8 cellular contexts compared by ENCODE assay signal in the genomic region with DNA sequence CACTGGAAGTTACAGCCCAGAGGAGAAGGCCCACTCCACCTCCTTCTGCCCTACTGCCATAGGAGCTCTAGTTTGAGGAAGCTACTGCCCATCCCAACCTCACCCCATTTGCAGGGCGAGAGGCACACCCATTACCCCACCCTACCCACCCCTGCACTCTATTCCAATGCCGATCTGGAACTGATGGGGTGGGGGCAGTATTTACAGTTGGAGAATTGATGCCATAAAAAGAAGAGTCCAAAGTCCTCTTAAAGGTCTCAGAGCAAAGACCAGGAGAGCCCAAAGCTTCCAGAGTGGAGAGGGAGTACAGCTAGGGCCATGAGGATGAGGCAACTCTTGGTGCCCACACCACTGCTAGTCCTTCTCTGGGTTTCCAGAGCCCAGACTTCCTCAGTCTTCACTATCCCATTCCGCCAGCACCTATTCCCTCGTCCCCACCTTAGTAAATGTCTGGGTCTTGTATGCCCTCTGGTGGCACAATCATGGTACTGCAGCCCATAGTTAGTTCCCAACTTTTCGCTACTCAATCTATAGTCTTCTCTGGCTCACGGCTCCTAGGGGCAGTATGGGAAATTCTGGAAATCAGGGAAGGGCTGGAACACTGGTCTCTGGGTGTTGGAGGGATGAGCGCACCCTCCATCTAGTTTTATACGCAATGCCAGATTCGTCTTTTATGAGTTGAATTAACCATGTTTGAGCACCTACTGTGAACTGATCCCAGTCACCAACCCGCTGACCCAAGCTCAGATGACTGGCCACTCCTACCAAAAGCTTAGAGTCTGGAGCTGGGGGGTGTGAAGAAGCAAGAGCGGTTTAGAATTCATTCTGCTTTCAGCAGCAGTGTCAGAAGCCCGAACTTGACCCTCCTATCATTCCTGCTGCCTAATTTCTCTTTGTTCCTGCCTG. TPM values are rescaled to one million over a fixed set of nuclear protein-coding genes. Genes with fewer than 3 reads are reported as not detected.
DNase-seq lines count a peak whose midpoint lies in the region; ATAC-seq and TF ChIP-seq lines count a peak whose summit lies in the region.

No MANE protein-coding gene starts in this region.

- no peaks in the 10 kb centered on the region for H3K27me3 ChIP-seq in fibroblast of lung (ENCODE audit: control insufficient read depth, insufficient read depth, low read length)

- no peak overlapping the region for H3K9ac ChIP-seq in fibroblast of lung (ENCODE audit: insufficient read depth, low read length)

- H3K4me3 Mint-ChIP-seq in nephron (peak overlapping the region in 1 of 3 experiments; percentile 9), type B pancreatic cell (peak overlapping the region; percentile 1)

- H3K36me3 Mint-ChIP-seq in nephron (ENCODE audit: low read depth) (no peaks in the 10 kb centered on the region), type B pancreatic cell (no peaks in the 10 kb centered on the region)

- H3K27ac ChIP-seq in OCI-LY7 (ENCODE audit: low read depth, low read length, poor library complexity, severe bottlenecking), result no peak overlapping the region
- H3K27ac ChIP-seq in fibroblast of lung (ENCODE audit: insufficient read depth, low read length), result no peak overlapping the region

- no peaks in the 10 kb centered on the region for H3K9me2 ChIP-seq in OCI-LY7 (ENCODE audit: insufficient read depth, low read length)

- POLR2A ChIA-PET in OCI-LY7 (lab: Charles Lee), result no interaction called here

- H3K27ac Mint-ChIP-seq in nephron, result peak overlapping the region in 2 of 3 experiments; percentile 9 to 71
- H3K27ac Mint-ChIP-seq in type B pancreatic cell, result peak overlapping the region; percentile 95

- ATAC-seq in GM19351 (IDR thresholded peaks at IDR 0.05; ENCODE audit: unreplicated experiment), result no peak

- no peaks in the 10 kb centered on the region for H4K20me1 ChIP-seq in OCI-LY7 (ENCODE audit: insufficient read depth, low read length)
- H4K20me1 ChIP-seq in fibroblast of lung (ENCODE audit: control insufficient read depth, extremely low read depth, insufficient read depth, low read length), result no peaks in the 10 kb centered on the region

- no peak for TF ChIP-seq EP300 in Ishikawa (IDR thresholded peaks at IDR 0.05; ENCODE audit: borderline replicate concordance)

- DNase-seq in ELF-1 (ENCODE audit: low read depth, low spot score) (peak; percentile 89), OCI-LY7 (ENCODE audit: low spot score) (peak; percentile 55), fibroblast of lung (ENCODE audit: low read depth in 2 of 2) (peak; percentile 53 to 82), type B pancreatic cell (ENCODE audit: extremely low spot score, unreplicated experiment) (peak; percentile 81)
- DNase-seq in activated T-cell treated with anti-CD3 and anti-CD28 coated beads, Interleukin-2, amount 50 U/mL, for 48 hours, result peak; percentile 73 to 74

- BruUV-seq in OCI-LY7 (replicated peaks; lab: Mats Ljungman, UMichigan), result no TSS peak

- CTCF ChIA-PET in OCI-LY7 (lab: Charles Lee; ENCODE audit: unreplicated experiment), result interaction anchor here (0.6 to 1.6 kb wide), 6 partner anchors 20 to 177 kb away, joined by 3 to 7 read pairs (median 5); no protein-coding TSS in a partner anchor

- H3K4me1 Mint-ChIP-seq in nephron (peaks cover 11% of the 10 kb centered on the region), type B pancreatic cell (ENCODE audit: unreplicated experiment) (peaks cover 11% of the 10 kb centered on the region)

- H3K79me2 ChIP-seq in OCI-LY7 (ENCODE audit: insufficient read depth, low read depth, low read length) (no peaks in the 10 kb centered on the region), fibroblast of lung (ENCODE audit: control insufficient read depth, insufficient read depth, low read length) (no peaks in the 10 kb centered on the region)

- H3K9me3 Mint-ChIP-seq in nephron (no peaks in the 10 kb centered on the region), type B pancreatic cell (no peaks in the 10 kb centered on the region)

- H3K4me3 ChIP-seq in OCI-LY7 (ENCODE audit: low read depth, low read length, poor library complexity, severe bottlenecking) (no peak overlapping the region), fibroblast of lung (replicated peaks in 1 of 4; ENCODE audit: control extremely low read depth in 1 of 4, insufficient read depth in 1 of 4, low read depth in 3 of 4, low read length in 4 of 4) (no peak overlapping the region)

- no peaks in the 10 kb centered on the region for H3K36me3 ChIP-seq in OCI-LY7 (ENCODE audit: insufficient read depth, low read length)
- H3K36me3 ChIP-seq in fibroblast of lung (ENCODE audit: control insufficient read depth, insufficient read depth, low read length), result no peaks in the 10 kb centered on the region

- peak; percentile 100 for TF ChIP-seq RAD21 in Ishikawa (IDR thresholded peaks at IDR 0.05; ENCODE audit: low read depth)

- H3K27me3 Mint-ChIP-seq in nephron (ENCODE audit: low read depth), result peaks cover 3% of the 10 kb centered on the region
- H3K27me3 Mint-ChIP-seq in type B pancreatic cell, result no peaks in the 10 kb centered on the region

- no peaks in the 10 kb centered on the region for H3K4me1 ChIP-seq in OCI-LY7 (ENCODE audit: insufficient read depth, low read length, poor library complexity, severe bottlenecking)
- no peaks in the 10 kb centered on the region for H3K4me1 ChIP-seq in fibroblast of lung (ENCODE audit: control insufficient read depth, extremely low read depth, insufficient read depth, low read length)

- TF ChIP-seq CTCF in OCI-LY7 (conservative IDR thresholded peaks at IDR 0.05; ENCODE audit: low read length) (peak; percentile 95), fibroblast of lung (conservative IDR thresholded peaks at IDR 0.05 in 1 of 2, IDR thresholded peaks at IDR 0.05 in 1 of 2; ENCODE audit: low read depth in 1 of 2, low read length in 2 of 2) (peak; percentile 99), nephron (IDR thresholded peaks at IDR 0.05; ENCODE audit: unreplicated experiment in 3 of 3) (peak; percentile 90 to 95 (median 93)), type B pancreatic cell (conservative IDR thresholded peaks at IDR 0.05) (peak; percentile 97)

- H3K4me2 ChIP-seq in OCI-LY7 (ENCODE audit: low read length) (no peak overlapping the region), fibroblast of lung (ENCODE audit: extremely low read depth, insufficient read depth, low read length) (peak overlapping the region; percentile 57)

- intact Hi-C loops in OCI-LY7 (cut with micrococcal nuclease; ENCODE audit: unreplicated experiment), result loop anchor here (1.0 to 5.0 kb wide), 2 partner anchors 43 to 254 kb away; no protein-coding TSS in a partner anchor

- H3K9me3 ChIP-seq in OCI-LY7 (ENCODE audit: low read length) (no peaks in the 10 kb centered on the region), fibroblast of lung (ENCODE audit: control insufficient read depth, insufficient read depth, low read depth, low read length) (no peaks in the 10 kb centered on the region)

- H2AFZ ChIP-seq in OCI-LY7 (ENCODE audit: low read length) (no peak overlapping the region), fibroblast of lung (ENCODE audit: low read length) (peak overlapping the region; percentile 94)

TF ChIP-seq in Ishikawa, 13 proteins besides CTCF, POLR2A, EP300 and RAD21 (continues in another document):
- TF ChIP-seq TEAD4 (IDR thresholded peaks at IDR 0.05) (no peak), NFIC (IDR thresholded peaks at IDR 0.05) (no peak), CREB1 (IDR thresholded peaks at IDR 0.05; ENCODE audit: low read depth) (no peak), TCF12 (IDR thresholded peaks at IDR 0.05; ENCODE audit: low read depth) (no peak), CEBPB (IDR thresholded peaks at IDR 0.05) (no peak), ZBTB7A (IDR thresholded peaks at IDR 0.05; ENCODE audit: low read depth) (no peak)
- TF ChIP-seq, protein P1, sequence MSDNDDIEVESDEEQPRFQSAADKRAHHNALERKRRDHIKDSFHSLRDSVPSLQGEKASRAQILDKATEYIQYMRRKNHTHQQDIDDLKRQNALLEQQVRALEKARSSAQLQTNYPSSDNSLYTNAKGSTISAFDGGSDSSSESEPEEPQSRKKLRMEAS (IDR thresholded peaks at IDR 0.05), result no peak
- TF ChIP-seq, protein P2, sequence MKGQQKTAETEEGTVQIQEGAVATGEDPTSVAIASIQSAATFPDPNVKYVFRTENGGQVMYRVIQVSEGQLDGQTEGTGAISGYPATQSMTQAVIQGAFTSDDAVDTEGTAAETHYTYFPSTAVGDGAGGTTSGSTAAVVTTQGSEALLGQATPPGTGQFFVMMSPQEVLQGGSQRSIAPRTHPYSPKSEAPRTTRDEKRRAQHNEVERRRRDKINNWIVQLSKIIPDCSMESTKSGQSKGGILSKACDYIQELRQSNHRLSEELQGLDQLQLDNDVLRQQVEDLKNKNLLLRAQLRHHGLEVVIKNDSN (IDR thresholded peaks at IDR 0.05), result no peak

RNA-seq across cellular contexts. Expression of gene ADCY6, which starts 6.9 kb away (rescaled TPM):
- total RNA-seq in OCI-LY7 (2014; rRNA removed; shearing (Covaris generic)), result not detected in 2 replicates
- not detected in 2 replicates for total RNA-seq in OCI-LY7 (2022)
- total RNA-seq in fibroblast of lung, result 34.7 and 53.2 TPM in 2 replicates
- 14.4 and 27.4 TPM in 2 replicates for polyA plus RNA-seq in fibroblast of lung
- polyA plus RNA-seq in fibroblast of lung (2012), result 14.0 and 27.1 TPM in 2 replicates
- 87.5 and 88.6 TPM in 2 replicates for polyA minus RNA-seq in fibroblast of lung (ENCODE audit: low replicate concordance)
- total RNA-seq in type B pancreatic cell (ENCODE audit: low replicate concordance), result 40.5 and 54.4 TPM in 2 replicates

RNA-seq across cellular contexts. Expression of gene CACNB3, which starts 22.5 kb away (rescaled TPM):
- 5.6 and 5.9 TPM in 2 replicates for total RNA-seq in OCI-LY7 (2014; rRNA removed; shearing (Covaris generic))
- 20.6 and 23.0 TPM in 2 replicates for total RNA-seq in OCI-LY7 (2022)
- 18.5 and 28.4 TPM in 2 replicates for total RNA-seq in fibroblast of lung
- polyA plus RNA-seq in fibroblast of lung, result 40.6 and 46.2 TPM in 2 replicates
- polyA plus RNA-seq in fibroblast of lung (2012), result 61.0 and 64.3 TPM in 2 replicates
- polyA minus RNA-seq in fibroblast of lung (ENCODE audit: low replicate concordance), result 104 and 111 TPM in 2 replicates
- total RNA-seq in type B pancreatic cell (ENCODE audit: low replicate concordance), result 56.3 and 57.0 TPM in 2 replicates

RNA-seq across cellular contexts. Expression of gene DDX23, which starts 56.2 kb away (rescaled TPM):
- total RNA-seq in OCI-LY7 (2014; rRNA removed; shearing (Covaris generic)), result 91.1 and 101 TPM in 2 replicates
- total RNA-seq in OCI-LY7 (2022), result 103 and 119 TPM in 2 replicates
- total RNA-seq in fibroblast of lung, result 62.4 and 65.5 TPM in 2 replicates
- polyA plus RNA-seq in fibroblast of lung, result 48.6 and 65.1 TPM in 2 replicates
- polyA plus RNA-seq in fibroblast of lung (2012), result 50.7 and 67.1 TPM in 2 replicates
- polyA minus RNA-seq in fibroblast of lung (ENCODE audit: low replicate concordance), result 46.8 and 67.1 TPM in 2 replicates
- total RNA-seq in type B pancreatic cell (ENCODE audit: low replicate concordance), result 95.3 and 104 TPM in 2 replicates

Comparison
In these comparisons a context has a peak if more than half of its experiments do, and no peak if none do; other contexts are left out.
1. RNA of gene ADCY6, which starts 6.9 kb away (total RNA-seq): 40.5 to 54.4 TPM in type B pancreatic cell and 34.7 to 53.2 TPM in fibroblast of lung; not detected in OCI-LY7; every median in the first group is over 10 times any median in the second.
2. Peak in every context shown above with its lines, with median percentiles within 50 percentile points of each other: DNase-seq and CTCF ChIP-seq.